ENCODE assay signal across 21 cellular contexts in genomic region chr14:88196925-88197324, GRCh38.
DNase-seq lines count a peak whose midpoint lies in the region; ATAC-seq lines count a peak whose summit lies in the region.
"Had no signal": no experiment of that assay in that cellular context is flagged by ENCODE, and none has a peak within 500 bp of the region (broad histone marks: within the 10 kb centered on the region; RNA-seq: fewer than 3 reads in every experiment).

No MANE protein-coding gene starts in this region.

- no peak for DNase-seq in GM19240 (ENCODE audit: insufficient read length, low spot score)
- no peak for DNase-seq in activated T-cell treated with anti-CD3 and anti-CD28 coated beads for 4 hours
- DNase-seq in SW480 (ENCODE audit: low spot score) = no peak
- DNase-seq: activated CD4-positive, CD25-positive, alpha-beta regulatory T cell treated with anti-CD3 and anti-CD28 coated beads, Interleukin-2, amount 50 U/mL, for 72 hours; activated naive CD4-positive, alpha-beta T cell treated with anti-CD3 and anti-CD28 coated beads for 36 hours; CD4-positive, CD25-positive, alpha-beta regulatory T cell; hypothalamus; mesendoderm; MM.1S; NCI-H2029; NCI-H526; nephron progenitor cell; retina; SIG-M5; T-helper 2 cell; uterus had no signal

- peak; percentile 72 for ATAC-seq in GM18508 (IDR thresholded peaks at IDR 0.05; ENCODE audit: insufficient read depth, unreplicated experiment)
- ATAC-seq in GM21360 (IDR thresholded peaks at IDR 0.05; ENCODE audit: unreplicated experiment) = peak; percentile 92
- ATAC-seq in HG02884 (IDR thresholded peaks at IDR 0.05; ENCODE audit: unreplicated experiment) = peak; percentile 98
- peak; percentile 93 for ATAC-seq in HG03520 (IDR thresholded peaks at IDR 0.05; ENCODE audit: unreplicated experiment)
- ATAC-seq in GM21381 (IDR thresholded peaks at IDR 0.05; ENCODE audit: unreplicated experiment) = no peak
